ENCODE assay signal across 27 cellular contexts in genomic region chr3:162998205-162998604, GRCh38.
DNase-seq lines count a peak whose midpoint lies in the region; ATAC-seq, FAIRE-seq and TF ChIP-seq lines count a peak whose summit lies in the region.
"Had no signal": no experiment of that assay in that cellular context is flagged by ENCODE, and none has a peak within 500 bp of the region (broad histone marks: within the 10 kb centered on the region; RNA-seq: fewer than 3 reads in every experiment).

No MANE protein-coding gene starts in this region.

- no peak overlapping the region for H2BK5ac ChIP-seq in mesenchymal stem cell (ENCODE audit: low read depth, low read length, poor library complexity, severe bottlenecking)

- TF ChIP-seq CTCF in DND-41 (IDR thresholded peaks at IDR 0.05; ENCODE audit: borderline replicate concordance, extremely low read depth, low read length, poor library complexity, severe bottlenecking): peak; percentile 4
- no peak for TF ChIP-seq CTCF in KMS-11 (conservative IDR thresholded peaks at IDR 0.05; ENCODE audit: low read depth, low read length)

- no peak overlapping the region for H2BK12ac ChIP-seq in mesenchymal stem cell (ENCODE audit: low read length in 2 of 2)

- no peaks in the 10 kb centered on the region for H3K79me1 ChIP-seq in mesenchymal stem cell (replicated peaks; ENCODE audit: low read length, poor library complexity, severe bottlenecking)

- H2BK15ac ChIP-seq in mesenchymal stem cell (ENCODE audit: low read depth, poor library complexity, severe bottlenecking): no peak overlapping the region

- H3K9me2 ChIP-seq in Karpas-422 (replicated peaks; ENCODE audit: insufficient read depth, low read length): no peaks in the 10 kb centered on the region

- H4K8ac ChIP-seq in mesenchymal stem cell (ENCODE audit: low read length): no peak overlapping the region

- H3K4me1 ChIP-seq in DND-41 (ENCODE audit: insufficient read depth, low read length) (peaks cover 37% of the 10 kb centered on the region), KMS-11 (ENCODE audit: low read depth, poor library complexity, severe bottlenecking) (peaks cover 20% of the 10 kb centered on the region), mesenchymal stem cell (ENCODE audit: control insufficient read depth, insufficient read depth, low read depth, low read length) (no peaks in the 10 kb centered on the region), small intestine (ENCODE audit: control insufficient read depth in 2 of 2, insufficient read depth in 1 of 2, low read depth in 1 of 2, low read length in 1 of 2) (no peaks in the 10 kb centered on the region), Karpas-422 (ENCODE audit: low read length) (no peaks in the 10 kb centered on the region)
- H3K4me1 ChIP-seq: BLaER1 treated with 17β-estradiol and CSF1 and Interleukin-3, amounts not matched to agents 10 nM and 100 nM; colonic mucosa had no signal

- DNase-seq in DND-41: peak; percentile 40
- DNase-seq in RCC 7860 (ENCODE audit: low spot score): peak; percentile 1
- no peak for DNase-seq in mesenchymal stem cell
- no peak for DNase-seq in small intestine
- no peak for DNase-seq in NCI-H345 (lab: John Stamatoyannopoulos, UW)
- no peak for DNase-seq in Karpas-422
- DNase-seq: activated CD4-positive, alpha-beta T cell treated with anti-CD3 and anti-CD28 coated beads for 1 hour; activated CD8-positive, alpha-beta T cell treated with anti-CD3 and anti-CD28 coated beads for 36 hours; aorta; colonic mucosa; COR-L47; DMS53; effector CD8-positive, alpha-beta T cell; GDM1; NCI-H1417 treated with DMSO at 0.1 percent for 48 hours; NCI-H2081 treated with DMSO at 0.1 percent for 48 hours; NK-92 treated with Interleukin-12 subunit alpha and Interleukin-12 subunit beta, amount 100 ng/mL, for 24 hours; sigmoid colon; stimulated activated naive B cell treated with anti-CD40 and anti-IgM and Interleukin-4, amounts not matched to agents 10 μg/mL and 1 μg/mL and 100 μg/mL, for 72 hours; T-helper 17 cell had no signal

- H3K9ac ChIP-seq in DND-41 (ENCODE audit: low read depth, low read length) (peak overlapping the region; percentile 52), KMS-11 (peak overlapping the region; percentile 37; the same call in 1 of the 2 replicates), mesenchymal stem cell (ENCODE audit: low read length) (peak overlapping the region; percentile 76), Karpas-422 (ENCODE audit: low read length) (no peak overlapping the region)
- H3K9ac ChIP-seq: BLaER1 treated with 17β-estradiol and CSF1 and Interleukin-3, amounts not matched to agents 10 nM and 100 nM had no signal

- no peak overlapping the region for H3K23ac ChIP-seq in mesenchymal stem cell (ENCODE audit: low read length in 2 of 2)

- H3K9me3 ChIP-seq in DND-41 (ENCODE audit: insufficient read depth, low read length, severe bottlenecking): peaks cover 20% of the 10 kb centered on the region
- H3K9me3 ChIP-seq in mesenchymal stem cell (ENCODE audit: control insufficient read depth, low read length): peaks cover 4% of the 10 kb centered on the region
- H3K9me3 ChIP-seq in small intestine (ENCODE audit: control insufficient read depth, low read depth): no peaks in the 10 kb centered on the region
- peaks cover 26% of the 10 kb centered on the region for H3K9me3 ChIP-seq in Karpas-422 (ENCODE audit: low read length)
- H3K9me3 ChIP-seq: colonic mucosa had no signal

- H3K36me3 ChIP-seq in DND-41 (ENCODE audit: insufficient read depth, low read length) (0 out of 2 replicates have a peak, but pooled peaks cover 5% of the 10 kb centered on the region), KMS-11 (ENCODE audit: insufficient read depth) (peaks cover 6% of the 10 kb centered on the region; the same call in 1 of the 2 replicates), mesenchymal stem cell (ENCODE audit: control insufficient read depth in 1 of 2, insufficient read depth in 2 of 2, low read depth in 1 of 2, low read length in 2 of 2) (no peaks in the 10 kb centered on the region), small intestine (ENCODE audit: control insufficient read depth in 2 of 2, insufficient read depth in 2 of 2, low read length in 2 of 2) (no peaks in the 10 kb centered on the region), Karpas-422 (ENCODE audit: insufficient read depth, low read length) (no peaks in the 10 kb centered on the region)
- H3K36me3 ChIP-seq: BLaER1 treated with 17β-estradiol and CSF1 and Interleukin-3, amounts not matched to agents 10 nM and 100 nM; colonic mucosa; sigmoid colon had no signal

- H3K4me3 ChIP-seq in DND-41 (ENCODE audit: low read depth in 1 of 2, low read length in 2 of 2) (peak overlapping the region in 1 of 2 experiments; percentile 48; a peak in 2 of 4 replicates), KMS-11 (IDR thresholded peaks at IDR 0.05; ENCODE audit: insufficient read depth, low read depth, low read length) (no peak overlapping the region), mesenchymal stem cell (ENCODE audit: insufficient read depth in 1 of 2, low read depth in 1 of 2, low read length in 2 of 2) (peak overlapping the region in 1 of 2 experiments; percentile 68), small intestine (ENCODE audit: low read depth in 1 of 2, low read length in 2 of 2) (no peak overlapping the region), Karpas-422 (ENCODE audit: low read length) (no peak overlapping the region)
- H3K4me3 ChIP-seq: BLaER1 treated with 17β-estradiol and CSF1 and Interleukin-3, amounts not matched to agents 10 nM and 100 nM; colonic mucosa; lung had no signal

- H3K4me2 ChIP-seq in DND-41 (ENCODE audit: insufficient read depth, low read length) (peak overlapping the region; percentile 71), KMS-11 (peak overlapping the region; percentile 95), mesenchymal stem cell (ENCODE audit: low read length, poor library complexity, severe bottlenecking) (no peak overlapping the region), Karpas-422 (ENCODE audit: low read depth, low read length, poor library complexity, severe bottlenecking) (no peak overlapping the region)
- H3K4me2 ChIP-seq: BLaER1 treated with 17β-estradiol and CSF1 and Interleukin-3, amounts not matched to agents 10 nM and 100 nM had no signal

- no peak overlapping the region for H2AK5ac ChIP-seq in mesenchymal stem cell (ENCODE audit: low read length, severe bottlenecking)

- peak; percentile 90 for ATAC-seq in DND-41 (ENCODE audit: insufficient read depth, low read depth)
- ATAC-seq in HG03280 (IDR thresholded peaks at IDR 0.05; ENCODE audit: unreplicated experiment): no peak
- ATAC-seq: activated CD8-positive, alpha-beta T cell treated with anti-CD3 and anti-CD28 coated beads for 36 hours; activated naive CD4-positive, alpha-beta T cell treated with anti-CD3 and anti-CD28 coated beads, Interleukin-2, amount 50 U/mL, for 72 hours; stimulated activated naive B cell treated with anti-CD40 and anti-IgM and Interleukin-4, amounts not matched to agents 10 μg/mL and 1 μg/mL and 100 μg/mL, for 72 hours; T-helper 17 cell had no signal

- no peak overlapping the region for H2BK120ac ChIP-seq in mesenchymal stem cell (ENCODE audit: low read depth, low read length)

- H4K20me1 ChIP-seq in DND-41 (ENCODE audit: insufficient read depth, low read length) (no peaks in the 10 kb centered on the region), KMS-11 (ENCODE audit: insufficient read depth) (no peaks in the 10 kb centered on the region; the same call in 1 of the 2 replicates), Karpas-422 (ENCODE audit: insufficient read depth, low read depth, low read length) (no peaks in the 10 kb centered on the region)
- H4K20me1 ChIP-seq: BLaER1 treated with 17β-estradiol and CSF1 and Interleukin-3, amounts not matched to agents 10 nM and 100 nM had no signal

- H3K27me3 ChIP-seq in DND-41 (ENCODE audit: insufficient read depth, low read length, poor library complexity) (no peaks in the 10 kb centered on the region), KMS-11 (ENCODE audit: insufficient read depth, low read depth) (no peaks in the 10 kb centered on the region), mesenchymal stem cell (ENCODE audit: control insufficient read depth in 1 of 2, insufficient read depth in 1 of 2, low read length in 2 of 2) (no peaks in the 10 kb centered on the region), small intestine (ENCODE audit: control insufficient read depth in 2 of 2, insufficient read depth in 2 of 2, low read length in 2 of 2) (no peaks in the 10 kb centered on the region), Karpas-422 (ENCODE audit: low read length) (no peaks in the 10 kb centered on the region)
- H3K27me3 ChIP-seq: BLaER1 treated with 17β-estradiol and CSF1 and Interleukin-3, amounts not matched to agents 10 nM and 100 nM; colonic mucosa; sigmoid colon had no signal

- FAIRE-seq in RCC 7860 (lab: Jason Lieb, UNC): no peak
- FAIRE-seq in small intestine (lab: Jason Lieb, UNC): no peak
- FAIRE-seq: H1 had no signal

- H3K18ac ChIP-seq in mesenchymal stem cell (ENCODE audit: low read depth in 1 of 2, low read length in 2 of 2): no peak overlapping the region

- H3K4ac ChIP-seq in mesenchymal stem cell (ENCODE audit: low read depth in 1 of 2, low read length in 2 of 2): no peak overlapping the region

- H3K27ac ChIP-seq in DND-41 (ENCODE audit: low read length): peak overlapping the region; percentile 81
- peak overlapping the region; percentile 36; the same call in 1 of the 2 replicates for H3K27ac ChIP-seq in KMS-11
- no peak overlapping the region for H3K27ac ChIP-seq in mesenchymal stem cell (ENCODE audit: low read length, poor library complexity, severe bottlenecking)
- no peak overlapping the region for H3K27ac ChIP-seq in small intestine (ENCODE audit: low read depth in 1 of 2, low read length in 1 of 2)
- H3K27ac ChIP-seq in Karpas-422 (ENCODE audit: low read length): no peak overlapping the region
- H3K27ac ChIP-seq: BLaER1 treated with 17β-estradiol and CSF1 and Interleukin-3, amounts not matched to agents 10 nM and 100 nM; colonic mucosa; epithelial cell of prostate; sigmoid colon had no signal

- H3K79me2 ChIP-seq in DND-41 (ENCODE audit: insufficient read depth, low read length): no peaks in the 10 kb centered on the region
- H3K79me2 ChIP-seq in KMS-11 (ENCODE audit: insufficient read depth, low read depth): no peaks in the 10 kb centered on the region
- H3K79me2 ChIP-seq in Karpas-422 (ENCODE audit: low read length): no peaks in the 10 kb centered on the region

- H3K14ac ChIP-seq in mesenchymal stem cell (ENCODE audit: low read length in 2 of 2): no peak overlapping the region

- no peak overlapping the region for H4K91ac ChIP-seq in mesenchymal stem cell (ENCODE audit: low read length)

- H2AFZ ChIP-seq in DND-41 (ENCODE audit: low read depth, low read length) (peak overlapping the region; percentile 78), KMS-11 (ENCODE audit: low read depth) (peak overlapping the region; percentile 92), mesenchymal stem cell (ENCODE audit: low read depth, low read length) (no peak overlapping the region), Karpas-422 (ENCODE audit: low read length) (no peak overlapping the region)

Comparison
In these comparisons a context has a peak if more than half of its experiments do, and no peak if none do; other contexts are left out.
1. DNase-seq: peak in DND-41 (single experiment) and RCC 7860 (single experiment); none in mesenchymal stem cell (single experiment), small intestine (single experiment), NCI-H345 (single experiment) and Karpas-422 (single experiment).
2. H2AFZ ChIP-seq: peak in DND-41 (single experiment) and KMS-11 (single experiment); none in mesenchymal stem cell (single experiment) and Karpas-422 (single experiment).
3. H3K27ac ChIP-seq: peak in DND-41 (single experiment) and KMS-11 (single experiment); none in mesenchymal stem cell (single experiment), small intestine (0 of 2) and Karpas-422 (single experiment).
4. H3K4me2 ChIP-seq: peak in DND-41 (single experiment) and KMS-11 (single experiment); none in mesenchymal stem cell (single experiment) and Karpas-422 (single experiment).